ENCODE assay signal across 14 cellular contexts in genomic region chr6:112231609-112232060, GRCh38. TPM values are rescaled to one million over a fixed set of nuclear protein-coding genes. Genes with fewer than 3 reads are reported as not detected.
DNase-seq lines count a peak whose midpoint lies in the region; ATAC-seq and TF ChIP-seq lines count a peak whose summit lies in the region.
"Had no signal": no experiment of that assay in that cellular context is flagged by ENCODE, and none has a peak within 500 bp of the region (broad histone marks: within the 10 kb centered on the region; RNA-seq: fewer than 3 reads in every experiment).

No MANE protein-coding gene starts in this region.

- no peaks in the 10 kb centered on the region for H3K27me3 ChIP-seq in smooth muscle cell (ENCODE audit: low read depth)
- H3K27me3 ChIP-seq: cardiac muscle cell, right lobe of liver had no signal

- H3K36me3 ChIP-seq in smooth muscle cell (ENCODE audit: low read depth): no peaks in the 10 kb centered on the region
- H3K36me3 ChIP-seq: right lobe of liver had no signal

- no peak for TF ChIP-seq CTCF in HFF-Myc (IDR thresholded peaks at IDR 0.05; ENCODE audit: low read depth, low read length, missing control alignments)
- no peak for TF ChIP-seq CTCF in fibroblast of the aortic adventitia (IDR thresholded peaks at IDR 0.05; ENCODE audit: insufficient read depth, low read length)
- TF ChIP-seq CTCF in smooth muscle cell (IDR thresholded peaks at IDR 0.05; ENCODE audit: borderline replicate concordance, insufficient read depth, poor library complexity, severe bottlenecking): no peak

- peak overlapping the region; percentile 76 for H3K27ac ChIP-seq in smooth muscle cell (ENCODE audit: low read depth)
- H3K27ac ChIP-seq: cardiac muscle cell, right lobe of liver, SK-N-MC had no signal

- H3K4me1 ChIP-seq in smooth muscle cell (ENCODE audit: low read depth): peaks cover 19% of the 10 kb centered on the region

- H3K79me2 ChIP-seq in smooth muscle cell (ENCODE audit: low read depth): no peaks in the 10 kb centered on the region

- no peak overlapping the region for H2AFZ ChIP-seq in smooth muscle cell (ENCODE audit: low read depth)

- no peaks in the 10 kb centered on the region for H3K9me3 ChIP-seq in smooth muscle cell (replicated peaks; ENCODE audit: low read depth)
- H3K9me3 ChIP-seq: right lobe of liver had no signal

- no peaks in the 10 kb centered on the region for H4K20me1 ChIP-seq in smooth muscle cell (ENCODE audit: low read depth)

- 34% methylated on average over 2 of the region's 2 CpGs for WGBS in smooth muscle cell (ENCODE audit: low lambda C conversion rate)

- peak; percentile 89 for DNase-seq in HFF-Myc (ENCODE audit: extremely low read depth, low read depth)
- peak; percentile 42 for DNase-seq in NCI-H526 treated with DMSO at 0.1 percent for 48 hours (lab: John Stamatoyannopoulos, UW)
- DNase-seq in fibroblast of the aortic adventitia (ENCODE audit: low read depth): peak; percentile 61
- no peak for DNase-seq in smooth muscle cell (lab: John Stamatoyannopoulos, UW; ENCODE audit: unreplicated experiment)
- no peak for DNase-seq in NCI-H1048 (lab: John Stamatoyannopoulos, UW)
- no peak for DNase-seq in SKM-1 (lab: John Stamatoyannopoulos, UW; ENCODE audit: unreplicated experiment)
- DNase-seq: activated CD8-positive, alpha-beta memory T cell treated with anti-CD3 and anti-CD28 coated beads, Interleukin-2, amount 10 ng/mL, durations not matched to agents 7 days and 5 days; MM.1S; right lobe of liver; stimulated activated naive CD8-positive, alpha-beta T cell treated with anti-CD3 and anti-CD28 coated beads, Interleukin-15, Interleukin-2, amounts not matched to agents 100 U/mL and 50 U/mL, for 24 hours had no signal

- no peak overlapping the region for H3K9ac ChIP-seq in smooth muscle cell (ENCODE audit: low read depth)

- ATAC-seq in HG03442 (IDR thresholded peaks at IDR 0.05; ENCODE audit: unreplicated experiment): no peak
- no peak for ATAC-seq in GM19452 (IDR thresholded peaks at IDR 0.05; ENCODE audit: unreplicated experiment)
- ATAC-seq: activated CD8-positive, alpha-beta memory T cell treated with anti-CD3 and anti-CD28 coated beads, Interleukin-2, amount 10 ng/mL, durations not matched to agents 7 days and 5 days; stimulated activated naive CD8-positive, alpha-beta T cell treated with anti-CD3 and anti-CD28 coated beads, Interleukin-15, Interleukin-2, amounts not matched to agents 100 U/mL and 50 U/mL, for 24 hours had no signal

- H3K4me2 ChIP-seq in smooth muscle cell: peak overlapping the region; percentile 74

- H3F3A ChIP-seq in smooth muscle cell (ENCODE audit: low read depth): peaks cover 6% of the 10 kb centered on the region

- no peak overlapping the region for H3K4me3 ChIP-seq in HFF-Myc (replicated peaks; ENCODE audit: low read depth, low read length)
- H3K4me3 ChIP-seq in fibroblast of the aortic adventitia (ENCODE audit: low read depth, low read length): no peak overlapping the region
- H3K4me3 ChIP-seq in smooth muscle cell: no peak overlapping the region
- H3K4me3 ChIP-seq: cardiac muscle cell, right lobe of liver, SK-N-MC had no signal

RNA-seq across cellular contexts. Expression of gene LAMA4, which starts 22.7 kb away (rescaled TPM):
- total RNA-seq in fibroblast of the aortic adventitia (ENCODE audit: low replicate concordance) (306 and 904 TPM in 2 replicates), smooth muscle cell (25.6 and 29.4 TPM in 2 replicates)
- polyA plus RNA-seq in smooth muscle cell: 7.3 and 9.1 TPM in 2 replicates
- total RNA-seq: activated CD8-positive, alpha-beta memory T cell treated with anti-CD3 and anti-CD28 coated beads, Interleukin-2, amount 10 ng/mL, durations not matched to agents 7 days and 5 days had no signal

Comparison
In these comparisons a context has a peak if more than half of its experiments do, and no peak if none do; other contexts are left out.
1. DNase-seq: peak in HFF-Myc (single experiment), NCI-H526 treated with DMSO at 0.1 percent for 48 hours (single experiment) and fibroblast of the aortic adventitia (single experiment); none in smooth muscle cell (single experiment), NCI-H1048 (single experiment) and SKM-1 (single experiment).
2. RNA of gene LAMA4, which starts 22.7 kb away (total RNA-seq): 306 to 904 TPM in fibroblast of the aortic adventitia; 25.6 to 29.4 TPM in smooth muscle cell; every median in the first group is over 10 times any median in the second.